Comparison of ENCODE assay signal across 10 cellular contexts in genomic region chr22:26763633-26764295, GRCh38.
A peak's percentile ranks its signal among the peaks of the same experiment; 100 is the strongest.
DNase-seq lines count a peak whose midpoint lies in the region; ATAC-seq, FAIRE-seq and TF ChIP-seq lines count a peak whose summit lies in the region.
"Had no signal": no experiment of that assay in that cellular context is flagged by ENCODE, and none has a peak within 500 bp of the region (broad histone marks: within the 10 kb centered on the region; RNA-seq: fewer than 3 reads in every experiment).

No MANE protein-coding gene starts in this region.

- H2BK15ac ChIP-seq in mesendoderm (replicated peaks; ENCODE audit: low read depth), result no peak overlapping the region

- H3K4me2 ChIP-seq in mesendoderm (ENCODE audit: low read length), result no peak overlapping the region

- no peak overlapping the region for H4K8ac ChIP-seq in mesendoderm (ENCODE audit: low read depth, low read length)

- FAIRE-seq in pancreas (lab: Jason Lieb, UNC), result no peak
- FAIRE-seq: small intestine had no signal

- H3K18ac ChIP-seq in mesendoderm (ENCODE audit: low read length), result no peak overlapping the region

- H3K9me3 ChIP-seq in pancreas, result no peaks in the 10 kb centered on the region

- intact Hi-C loops in pancreas (cut with DNase I), result no loop called here

- no peak overlapping the region for H2AK5ac ChIP-seq in mesendoderm (ENCODE audit: low read length)

- H3K36me3 ChIP-seq in pancreas (no peaks in the 10 kb centered on the region), mesendoderm (ENCODE audit: control insufficient read depth, insufficient read depth, low read length) (no peaks in the 10 kb centered on the region)

- no peak for TF ChIP-seq POLR2A in GM18505 (IDR thresholded peaks at IDR 0.05; ENCODE audit: borderline replicate concordance, extremely low read depth, insufficient read depth, insufficient read length)

- ATAC-seq in pancreas (peak in 3 of 4 donors; percentile 29 to 58 (median 56)), GM18505 (IDR thresholded peaks at IDR 0.05; ENCODE audit: unreplicated experiment) (no peak), HG02759 (IDR thresholded peaks at IDR 0.05; ENCODE audit: unreplicated experiment) (no peak)

- H3K27ac ChIP-seq in pancreas (no peak overlapping the region), mesendoderm (ENCODE audit: low read depth, low read length) (no peak overlapping the region)
- H3K27ac ChIP-seq: HL-60 had no signal

- H3K79me2 ChIP-seq in mesendoderm (ENCODE audit: control insufficient read depth, insufficient read depth, low read length), result no peaks in the 10 kb centered on the region

- H3K4me1 ChIP-seq in pancreas (no peaks in the 10 kb centered on the region), mesendoderm (ENCODE audit: control insufficient read depth, low read depth, low read length) (no peaks in the 10 kb centered on the region)

- H3K4ac ChIP-seq in mesendoderm (ENCODE audit: low read depth, low read length), result no peak overlapping the region

- no peaks in the 10 kb centered on the region for H3K79me1 ChIP-seq in mesendoderm (ENCODE audit: low read length)

- H2BK5ac ChIP-seq in mesendoderm (ENCODE audit: low read length), result no peak overlapping the region

- no peak overlapping the region for H3K9ac ChIP-seq in mesendoderm (ENCODE audit: low read length)

- no peak overlapping the region for H4K5ac ChIP-seq in mesendoderm (ENCODE audit: low read length)

- H3K4me3 ChIP-seq in choroid plexus epithelial cell (ENCODE audit: low read depth, low read length) (no peak overlapping the region), pancreas (no peak overlapping the region), mesendoderm (ENCODE audit: low read length) (no peak overlapping the region)

- H3K56ac ChIP-seq in mesendoderm (ENCODE audit: low read length), result no peak overlapping the region

- WGBS in pancreas, 2 donors, result 66 to 75% methylated on average over 14 of the region's 14 CpGs
- no CpG with 5 or more reads among the region's 14 CpGs for whole genome bisulfite sequencing in mesendoderm (ENCODE audit: extremely low coverage, insufficient coverage, low lambda C conversion rate)

- no peaks in the 10 kb centered on the region for H3K27me3 ChIP-seq in pancreas
- H3K27me3 ChIP-seq in mesendoderm (ENCODE audit: insufficient read depth, low read length, poor library complexity), result no peaks in the 10 kb centered on the region

- peak; percentile 53 for DNase-seq in GM04503 (ENCODE audit: low read depth)
- DNase-seq in NCI-H226, result peak; percentile 59
- DNase-seq in choroid plexus epithelial cell (ENCODE audit: low read depth), result peak; percentile 50
- no peak for DNase-seq in pancreas
- DNase-seq in NCI-H187 (lab: John Stamatoyannopoulos, UW), result no peak
- DNase-seq in mesendoderm, result no peak
- DNase-seq: small intestine had no signal

- peak; percentile 24 for TF ChIP-seq CTCF in choroid plexus epithelial cell (conservative IDR thresholded peaks at IDR 0.05; ENCODE audit: low read depth, low read length)
- TF ChIP-seq CTCF in pancreas (IDR thresholded peaks at IDR 0.05), result no peak

- no peak overlapping the region for H2BK120ac ChIP-seq in mesendoderm (ENCODE audit: low read depth, low read length)

- H3K23ac ChIP-seq in mesendoderm (ENCODE audit: low read length), result no peak overlapping the region

Comparison
In these comparisons a context has a peak if more than half of its experiments do, and no peak if none do; other contexts are left out.
1. DNase-seq: peak in GM04503 (single experiment), NCI-H226 (single experiment) and choroid plexus epithelial cell (single experiment); none in pancreas (0 of 6), NCI-H187 (0 of 2) and mesendoderm (single experiment).
2. ATAC-seq: peak in pancreas (3 of 4); none in GM18505 (single experiment) and HG02759 (single experiment).